Comparison of ENCODE assay signal across 1 cellular context in the genomic region with DNA sequence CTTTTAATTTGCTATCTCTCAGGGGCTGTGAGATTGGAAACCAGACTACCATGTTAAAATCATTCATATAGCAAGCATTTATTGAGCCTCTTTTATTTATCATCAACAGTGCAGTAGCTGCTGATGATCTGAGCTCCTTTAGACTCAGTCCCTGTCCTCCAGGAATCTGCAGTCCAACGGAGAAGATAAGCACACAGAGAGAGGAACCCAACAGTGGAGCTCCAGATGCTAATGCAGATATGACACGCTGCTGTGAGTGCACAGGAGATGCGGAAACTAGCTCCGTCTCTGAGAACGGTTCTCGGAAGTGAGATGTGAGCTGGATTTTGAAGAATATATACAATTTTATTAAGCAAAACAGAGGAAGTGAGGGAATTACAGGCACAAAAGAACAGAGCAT.
TF ChIP-seq lines count a peak whose summit lies in the region.

No MANE protein-coding gene starts in this region.

TF ChIP-seq in K562, 482 proteins besides CTCF, POLR2A, EP300 and RAD21 (continued from another document and continues in another):
- TF ChIP-seq, protein P1, sequence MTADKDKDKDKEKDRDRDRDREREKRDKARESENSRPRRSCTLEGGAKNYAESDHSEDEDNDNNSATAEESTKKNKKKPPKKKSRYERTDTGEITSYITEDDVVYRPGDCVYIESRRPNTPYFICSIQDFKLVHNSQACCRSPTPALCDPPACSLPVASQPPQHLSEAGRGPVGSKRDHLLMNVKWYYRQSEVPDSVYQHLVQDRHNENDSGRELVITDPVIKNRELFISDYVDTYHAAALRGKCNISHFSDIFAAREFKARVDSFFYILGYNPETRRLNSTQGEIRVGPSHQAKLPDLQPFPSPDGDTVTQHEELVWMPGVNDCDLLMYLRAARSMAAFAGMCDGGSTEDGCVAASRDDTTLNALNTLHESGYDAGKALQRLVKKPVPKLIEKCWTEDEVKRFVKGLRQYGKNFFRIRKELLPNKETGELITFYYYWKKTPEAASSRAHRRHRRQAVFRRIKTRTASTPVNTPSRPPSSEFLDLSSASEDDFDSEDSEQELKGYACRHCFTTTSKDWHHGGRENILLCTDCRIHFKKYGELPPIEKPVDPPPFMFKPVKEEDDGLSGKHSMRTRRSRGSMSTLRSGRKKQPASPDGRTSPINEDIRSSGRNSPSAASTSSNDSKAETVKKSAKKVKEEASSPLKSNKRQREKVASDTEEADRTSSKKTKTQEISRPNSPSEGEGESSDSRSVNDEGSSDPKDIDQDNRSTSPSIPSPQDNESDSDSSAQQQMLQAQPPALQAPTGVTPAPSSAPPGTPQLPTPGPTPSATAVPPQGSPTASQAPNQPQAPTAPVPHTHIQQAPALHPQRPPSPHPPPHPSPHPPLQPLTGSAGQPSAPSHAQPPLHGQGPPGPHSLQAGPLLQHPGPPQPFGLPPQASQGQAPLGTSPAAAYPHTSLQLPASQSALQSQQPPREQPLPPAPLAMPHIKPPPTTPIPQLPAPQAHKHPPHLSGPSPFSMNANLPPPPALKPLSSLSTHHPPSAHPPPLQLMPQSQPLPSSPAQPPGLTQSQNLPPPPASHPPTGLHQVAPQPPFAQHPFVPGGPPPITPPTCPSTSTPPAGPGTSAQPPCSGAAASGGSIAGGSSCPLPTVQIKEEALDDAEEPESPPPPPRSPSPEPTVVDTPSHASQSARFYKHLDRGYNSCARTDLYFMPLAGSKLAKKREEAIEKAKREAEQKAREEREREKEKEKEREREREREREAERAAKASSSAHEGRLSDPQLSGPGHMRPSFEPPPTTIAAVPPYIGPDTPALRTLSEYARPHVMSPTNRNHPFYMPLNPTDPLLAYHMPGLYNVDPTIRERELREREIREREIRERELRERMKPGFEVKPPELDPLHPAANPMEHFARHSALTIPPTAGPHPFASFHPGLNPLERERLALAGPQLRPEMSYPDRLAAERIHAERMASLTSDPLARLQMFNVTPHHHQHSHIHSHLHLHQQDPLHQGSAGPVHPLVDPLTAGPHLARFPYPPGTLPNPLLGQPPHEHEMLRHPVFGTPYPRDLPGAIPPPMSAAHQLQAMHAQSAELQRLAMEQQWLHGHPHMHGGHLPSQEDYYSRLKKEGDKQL (CRISPR knock-in tag; IDR thresholded peaks at IDR 0.05; ENCODE audit: borderline replicate concordance): no peak
- TF ChIP-seq ZNF785 (CRISPR knock-in tag; IDR thresholded peaks at IDR 0.05) (no peak), ZFX (CRISPR knock-in tag; IDR thresholded peaks at IDR 0.05) (no peak), ZNF347 (CRISPR knock-in tag; IDR thresholded peaks at IDR 0.05; ENCODE audit: low read depth) (no peak), KAT8 (IDR thresholded peaks at IDR 0.05; ENCODE audit: low read depth) (no peak), CUX1 (CRISPR knock-in tag; IDR thresholded peaks at IDR 0.05) (no peak), TCF7 (IDR thresholded peaks at IDR 0.05; ENCODE audit: borderline replicate concordance) (no peak), HDAC1 (IDR thresholded peaks at IDR 0.05) (peak in 1 of 2 experiments; percentile 84; a peak in 2 of 4 replicates), MAZ (CRISPR knock-in tag; conservative IDR thresholded peaks at IDR 0.05 in 1 of 2, IDR thresholded peaks at IDR 0.05 in 1 of 2) (peak in 1 of 2 experiments; percentile 49; a peak in 2 of 4 replicates), ZNF174 (CRISPR knock-in tag; IDR thresholded peaks at IDR 0.05) (no peak), TBP (optimal IDR thresholded peaks at IDR 0.05; ENCODE audit: low read depth, low read length) (no peak), DLX4 (CRISPR knock-in tag; IDR thresholded peaks at IDR 0.05) (no peak), RHOXF2B (CRISPR knock-in tag; conservative IDR thresholded peaks at IDR 0.05) (no peak), GMEB1 (CRISPR knock-in tag; IDR thresholded peaks at IDR 0.05) (no peak)
- TF ChIP-seq, protein P2, sequence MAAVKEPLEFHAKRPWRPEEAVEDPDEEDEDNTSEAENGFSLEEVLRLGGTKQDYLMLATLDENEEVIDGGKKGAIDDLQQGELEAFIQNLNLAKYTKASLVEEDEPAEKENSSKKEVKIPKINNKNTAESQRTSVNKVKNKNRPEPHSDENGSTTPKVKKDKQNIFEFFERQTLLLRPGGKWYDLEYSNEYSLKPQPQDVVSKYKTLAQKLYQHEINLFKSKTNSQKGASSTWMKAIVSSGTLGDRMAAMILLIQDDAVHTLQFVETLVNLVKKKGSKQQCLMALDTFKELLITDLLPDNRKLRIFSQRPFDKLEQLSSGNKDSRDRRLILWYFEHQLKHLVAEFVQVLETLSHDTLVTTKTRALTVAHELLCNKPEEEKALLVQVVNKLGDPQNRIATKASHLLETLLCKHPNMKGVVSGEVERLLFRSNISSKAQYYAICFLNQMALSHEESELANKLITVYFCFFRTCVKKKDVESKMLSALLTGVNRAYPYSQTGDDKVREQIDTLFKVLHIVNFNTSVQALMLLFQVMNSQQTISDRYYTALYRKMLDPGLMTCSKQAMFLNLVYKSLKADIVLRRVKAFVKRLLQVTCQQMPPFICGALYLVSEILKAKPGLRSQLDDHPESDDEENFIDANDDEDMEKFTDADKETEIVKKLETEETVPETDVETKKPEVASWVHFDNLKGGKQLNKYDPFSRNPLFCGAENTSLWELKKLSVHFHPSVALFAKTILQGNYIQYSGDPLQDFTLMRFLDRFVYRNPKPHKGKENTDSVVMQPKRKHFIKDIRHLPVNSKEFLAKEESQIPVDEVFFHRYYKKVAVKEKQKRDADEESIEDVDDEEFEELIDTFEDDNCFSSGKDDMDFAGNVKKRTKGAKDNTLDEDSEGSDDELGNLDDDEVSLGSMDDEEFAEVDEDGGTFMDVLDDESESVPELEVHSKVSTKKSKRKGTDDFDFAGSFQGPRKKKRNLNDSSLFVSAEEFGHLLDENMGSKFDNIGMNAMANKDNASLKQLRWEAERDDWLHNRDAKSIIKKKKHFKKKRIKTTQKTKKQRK (IDR thresholded peaks at IDR 0.05; ENCODE audit: borderline replicate concordance, low read depth, low read length): no peak
- TF ChIP-seq, protein P3, sequence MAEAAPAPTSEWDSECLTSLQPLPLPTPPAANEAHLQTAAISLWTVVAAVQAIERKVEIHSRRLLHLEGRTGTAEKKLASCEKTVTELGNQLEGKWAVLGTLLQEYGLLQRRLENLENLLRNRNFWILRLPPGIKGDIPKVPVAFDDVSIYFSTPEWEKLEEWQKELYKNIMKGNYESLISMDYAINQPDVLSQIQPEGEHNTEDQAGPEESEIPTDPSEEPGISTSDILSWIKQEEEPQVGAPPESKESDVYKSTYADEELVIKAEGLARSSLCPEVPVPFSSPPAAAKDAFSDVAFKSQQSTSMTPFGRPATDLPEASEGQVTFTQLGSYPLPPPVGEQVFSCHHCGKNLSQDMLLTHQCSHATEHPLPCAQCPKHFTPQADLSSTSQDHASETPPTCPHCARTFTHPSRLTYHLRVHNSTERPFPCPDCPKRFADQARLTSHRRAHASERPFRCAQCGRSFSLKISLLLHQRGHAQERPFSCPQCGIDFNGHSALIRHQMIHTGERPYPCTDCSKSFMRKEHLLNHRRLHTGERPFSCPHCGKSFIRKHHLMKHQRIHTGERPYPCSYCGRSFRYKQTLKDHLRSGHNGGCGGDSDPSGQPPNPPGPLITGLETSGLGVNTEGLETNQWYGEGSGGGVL (CRISPR knock-in tag; IDR thresholded peaks at IDR 0.05): no peak
- TF ChIP-seq, protein P4, sequence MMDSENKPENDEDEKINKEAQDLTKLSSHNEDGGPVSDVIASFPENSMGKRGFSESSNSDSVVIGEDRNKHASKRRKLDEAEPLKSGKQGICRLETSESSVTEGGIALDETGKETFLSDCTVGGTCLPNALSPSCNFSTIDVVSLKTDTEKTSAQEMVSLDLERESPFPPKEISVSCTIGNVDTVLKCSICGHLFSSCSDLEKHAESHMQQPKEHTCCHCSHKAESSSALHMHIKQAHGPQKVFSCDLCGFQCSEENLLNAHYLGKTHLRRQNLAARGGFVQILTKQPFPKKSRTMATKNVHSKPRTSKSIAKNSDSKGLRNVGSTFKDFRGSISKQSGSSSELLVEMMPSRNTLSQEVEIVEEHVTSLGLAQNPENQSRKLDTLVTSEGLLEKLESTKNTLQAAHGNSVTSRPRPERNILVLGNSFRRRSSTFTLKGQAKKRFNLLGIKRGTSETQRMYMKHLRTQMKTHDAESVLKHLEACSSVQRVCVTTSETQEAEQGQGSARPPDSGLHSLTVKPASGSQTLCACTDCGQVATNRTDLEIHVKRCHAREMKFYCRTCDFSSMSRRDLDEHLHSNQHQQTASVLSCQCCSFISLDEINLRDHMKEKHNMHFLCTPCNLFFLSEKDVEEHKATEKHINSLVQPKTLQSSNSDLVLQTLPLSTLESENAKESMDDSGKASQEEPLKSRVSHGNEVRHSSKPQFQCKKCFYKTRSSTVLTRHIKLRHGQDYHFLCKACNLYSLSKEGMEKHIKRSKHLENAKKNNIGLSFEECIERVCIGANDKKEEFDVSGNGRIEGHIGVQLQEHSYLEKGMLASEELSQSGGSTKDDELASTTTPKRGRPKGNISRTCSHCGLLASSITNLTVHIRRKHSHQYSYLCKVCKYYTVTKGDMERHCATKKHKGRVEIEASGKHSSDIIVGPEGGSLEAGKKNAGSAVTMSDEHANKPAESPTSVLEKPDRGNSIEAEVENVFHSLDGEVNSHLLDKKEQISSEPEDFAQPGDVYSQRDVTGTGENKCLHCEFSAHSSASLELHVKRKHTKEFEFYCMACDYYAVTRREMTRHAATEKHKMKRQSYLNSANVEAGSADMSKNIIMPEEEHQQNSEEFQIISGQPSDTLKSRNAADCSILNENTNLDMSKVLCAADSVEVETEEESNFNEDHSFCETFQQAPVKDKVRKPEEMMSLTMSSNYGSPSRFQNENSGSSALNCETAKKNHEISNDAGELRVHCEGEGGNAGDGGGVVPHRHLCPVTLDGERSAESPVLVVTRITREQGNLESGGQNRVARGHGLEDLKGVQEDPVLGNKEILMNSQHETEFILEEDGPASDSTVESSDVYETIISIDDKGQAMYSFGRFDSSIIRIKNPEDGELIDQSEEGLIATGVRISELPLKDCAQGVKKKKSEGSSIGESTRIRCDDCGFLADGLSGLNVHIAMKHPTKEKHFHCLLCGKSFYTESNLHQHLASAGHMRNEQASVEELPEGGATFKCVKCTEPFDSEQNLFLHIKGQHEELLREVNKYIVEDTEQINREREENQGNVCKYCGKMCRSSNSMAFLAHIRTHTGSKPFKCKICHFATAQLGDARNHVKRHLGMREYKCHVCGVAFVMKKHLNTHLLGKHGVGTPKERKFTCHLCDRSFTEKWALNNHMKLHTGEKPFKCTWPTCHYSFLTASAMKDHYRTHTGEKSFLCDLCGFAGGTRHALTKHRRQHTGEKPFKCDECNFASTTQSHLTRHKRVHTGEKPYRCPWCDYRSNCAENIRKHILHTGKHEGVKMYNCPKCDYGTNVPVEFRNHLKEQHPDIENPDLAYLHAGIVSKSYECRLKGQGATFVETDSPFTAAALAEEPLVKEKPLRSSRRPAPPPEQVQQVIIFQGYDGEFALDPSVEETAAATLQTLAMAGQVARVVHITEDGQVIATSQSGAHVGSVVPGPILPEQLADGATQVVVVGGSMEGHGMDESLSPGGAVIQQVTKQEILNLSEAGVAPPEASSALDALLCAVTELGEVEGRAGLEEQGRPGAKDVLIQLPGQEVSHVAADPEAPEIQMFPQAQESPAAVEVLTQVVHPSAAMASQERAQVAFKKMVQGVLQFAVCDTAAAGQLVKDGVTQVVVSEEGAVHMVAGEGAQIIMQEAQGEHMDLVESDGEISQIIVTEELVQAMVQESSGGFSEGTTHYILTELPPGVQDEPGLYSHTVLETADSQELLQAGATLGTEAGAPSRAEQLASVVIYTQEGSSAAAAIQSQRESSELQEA (IDR thresholded peaks at IDR 0.05; ENCODE audit: low read depth): no peak
